ENCODE assay signal across 35 cellular contexts in genomic region chr9:115686069-115686468, GRCh38.
"Had no signal": no experiment of that assay in that cellular context is flagged by ENCODE, and none has a peak within 500 bp of the region (broad histone marks: within the 10 kb centered on the region; RNA-seq: fewer than 3 reads in every experiment).

No MANE protein-coding gene starts in this region.

- H3K27me3 ChIP-seq: MG63 had no signal

- DNase-seq: Karpas-422, Kasumi-1, MG63, MM.1S, MV-4-11, NCI-H1048, NCI-H1092, NCI-H1092 treated with DMSO at 0.1 percent for 48 hours, NCI-H1105, NCI-H1105 treated with DMSO at 0.1 percent for 48 hours, NCI-H1417, NCI-H1417 treated with DMSO at 0.1 percent for 48 hours, NCI-H1436, NCI-H1436 treated with DMSO at 0.1 percent for 48 hours, NCI-H146, NCI-H1694, NCI-H1694 treated with DMSO at 0.1 percent for 48 hours, NCI-H187, NCI-H187 treated with DMSO at 0.1 percent for 48 hours, NCI-H1930, NCI-H2029, NCI-H2029 treated with DMSO at 0.1 percent for 48 hours, NCI-H2081, NCI-H2081 treated with DMSO at 0.1 percent for 48 hours, NCI-H2107, NCI-H2171, NCI-H2171 treated with DMSO at 0.1 percent for 48 hours, NCI-H2227 treated with DMSO at 0.1 percent for 48 hours, NCI-H226, NCI-H345, NCI-H446, NCI-H446 treated with DMSO at 0.1 percent for 48 hours, NCI-H510A, NCI-H510A treated with DMSO at 0.1 percent for 48 hours, NCI-H524 had no signal

- H3K4me3 ChIP-seq: MG63 had no signal

- H3K36me3 ChIP-seq: MG63 had no signal
